In genomic region chr14:50331596-50331995, GRCh38 we compare ENCODE assay signal across 22 cellular contexts.
"Had no signal": no experiment of that assay in that cellular context is flagged by ENCODE, and none has a peak within 500 bp of the region (broad histone marks: within the 10 kb centered on the region; RNA-seq: fewer than 3 reads in every experiment).

No MANE protein-coding gene starts in this region.

- H3K27me3 ChIP-seq: MG63 had no signal

- H3K27ac ChIP-seq: RWPE1 had no signal

- DNase-seq: Karpas-422, KG1, MG63, NCI-H1092, NCI-H1105 treated with DMSO at 0.1 percent for 48 hours, NCI-H1417 treated with DMSO at 0.1 percent for 48 hours, NCI-H146, NCI-H1694 treated with DMSO at 0.1 percent for 48 hours, NCI-H1930, NCI-H2081 treated with DMSO at 0.1 percent for 48 hours, NCI-H2171, NCI-H226, NCI-H446, NCI-H510A, NCI-H524 treated with DMSO at 0.1 percent for 48 hours, NCI-H69, NCI-H774, PC-3, SHP77, SW 1271 had no signal

- H3K4me3 ChIP-seq: MG63 had no signal

- H3K9me3 ChIP-seq: MG63 had no signal

- ATAC-seq: Panc1, PC-3 had no signal
